Comparison of ENCODE assay signal across 8 cellular contexts in genomic region chr9:127423591-127423933, GRCh38. TPM values are rescaled to one million over a fixed set of nuclear protein-coding genes. Genes with fewer than 3 reads are reported as not detected.
DNase-seq lines count a peak whose midpoint lies in the region; ATAC-seq and TF ChIP-seq lines count a peak whose summit lies in the region.

No MANE protein-coding gene starts in this region.

- peak overlapping the region; percentile 85 for H3K18ac ChIP-seq in H9 (ENCODE audit: insufficient read length, low read depth, low read length)

- H3K4me1 Mint-ChIP-seq in H9, result peaks cover 30 to 31% of the 10 kb centered on the region in 2 experiments

- TF ChIP-seq CTCF in H9 (conservative IDR thresholded peaks at IDR 0.05) (no peak), WI38 (IDR thresholded peaks at IDR 0.05; ENCODE audit: low read depth, low read length) (no peak), right atrium auricular region (IDR thresholded peaks at IDR 0.05) (no peak), spleen (IDR thresholded peaks at IDR 0.05 in 8 of 11, conservative IDR thresholded peaks at IDR 0.05 in 3 of 11) (no peak)

- WGBS in H9 (ENCODE audit: extremely low coverage, insufficient read length, low lambda C conversion rate), result no CpG with 5 or more reads among the region's 8 CpGs
- WGBS in spleen, 5 donors, result 0 to 1% (median 0%) methylated on average over 8 of the region's 8 CpGs

- peak overlapping the region; percentile 97 for H3K4me2 ChIP-seq in H9 (ENCODE audit: insufficient read depth, insufficient read length, low read length)

- DNase-seq in H9, result no peak
- DNase-seq in right atrium auricular region (ENCODE audit: low spot score), result no peak
- no peak for DNase-seq in spleen
- no peak for DNase-seq in NCI-H1436 (lab: John Stamatoyannopoulos, UW)
- DNase-seq in NCI-H345 (lab: John Stamatoyannopoulos, UW), result no peak
- DNase-seq in mucosa of gallbladder (ENCODE audit: low spot score), result no peak

- no peak overlapping the region for H2BK15ac ChIP-seq in H9 (ENCODE audit: low read depth, low read length)

- no peak overlapping the region for H2BK12ac ChIP-seq in H9 (ENCODE audit: insufficient read length, low read depth, low read length)

- H4K5ac ChIP-seq in H9 (ENCODE audit: insufficient read length, low read depth, low read length), result no peak overlapping the region

- H2AFZ ChIP-seq in H9 (ENCODE audit: low read length), result peak overlapping the region; percentile 50

- no peak for TF ChIP-seq POLR2A in spleen (IDR thresholded peaks at IDR 0.05)

- no peaks in the 10 kb centered on the region; the same call in 1 of the 2 replicates for H3K4me1 ChIP-seq in H9 (ENCODE audit: insufficient read depth, low read length)
- peaks cover 0 to 32% of the 10 kb centered on the region in 2 donors for H3K4me1 ChIP-seq in right atrium auricular region
- peaks cover 21 to 69% (median 47%) of the 10 kb centered on the region in 6 donors for H3K4me1 ChIP-seq in spleen

- H3K79me1 ChIP-seq in H9 (ENCODE audit: insufficient read depth, low read depth, low read length, poor library complexity, severe bottlenecking), result peaks cover 3% of the 10 kb centered on the region

- no peak overlapping the region for H3K27ac ChIP-seq in H9 (ENCODE audit: insufficient read length, low read depth, low read length)
- peak overlapping the region; percentile 86 to 88 for H3K27ac ChIP-seq in right atrium auricular region
- peak overlapping the region; percentile 83 to 92 (median 88) for H3K27ac ChIP-seq in spleen

- no peak overlapping the region for H2BK120ac ChIP-seq in H9 (ENCODE audit: low read depth, low read length, poor library complexity, severe bottlenecking)

- peak overlapping the region; percentile 97 to 100 (median 100) for H3K27ac Mint-ChIP-seq in H9

- no peak overlapping the region for H3K23ac ChIP-seq in H9 (ENCODE audit: insufficient read length, low read depth, low read length)

- peaks cover 3 to 14% (median 11%) of the 10 kb centered on the region in 3 experiments; a peak in 6 of 7 replicates for H3K36me3 Mint-ChIP-seq in H9 (ENCODE audit: insufficient read depth in 1 of 3, low read depth in 3 of 3)

- no peaks in the 10 kb centered on the region for H3K9me3 Mint-ChIP-seq in H9

- no peaks in the 10 kb centered on the region for H3K27me3 ChIP-seq in H9 (ENCODE audit: insufficient read depth, low read length)
- H3K27me3 ChIP-seq in right atrium auricular region, result no peaks in the 10 kb centered on the region
- no peaks in the 10 kb centered on the region for H3K27me3 ChIP-seq in spleen (replicated peaks in 1 of 7)

- H3K79me2 ChIP-seq in H9 (ENCODE audit: insufficient read depth, low read length), result peaks cover 8% of the 10 kb centered on the region; the same call in 1 of the 2 replicates

- no peaks in the 10 kb centered on the region for H4K20me1 ChIP-seq in H9 (ENCODE audit: control insufficient read depth, insufficient read depth, insufficient read length)

- H2BK20ac ChIP-seq in H9 (ENCODE audit: low read depth, low read length, poor library complexity, severe bottlenecking), result no peak overlapping the region

- H3K23me2 ChIP-seq in H9 (ENCODE audit: insufficient read length, low read depth, low read length, poor library complexity, severe bottlenecking), result peaks cover 12% of the 10 kb centered on the region

- H2AK5ac ChIP-seq in H9 (ENCODE audit: insufficient read length, low read length), result no peak overlapping the region

- intact Hi-C loops in spleen (cut with DNase I; ENCODE audit: low total_unique reads), result no loop called here

- H3K9ac ChIP-seq in H9 (ENCODE audit: extremely low read depth, insufficient read length, low read length), result peak overlapping the region; percentile 60

- H3K36me3 ChIP-seq in right atrium auricular region (peaks cover 2% of the 10 kb centered on the region), spleen (peaks cover 0 to 10% (median 4%) of the 10 kb centered on the region in 6 donors)

- H3K4me3 Mint-ChIP-seq in H9, result peak overlapping the region; percentile 96 to 97

- no peak overlapping the region for H3K56ac ChIP-seq in H9 (ENCODE audit: insufficient read length, low read depth, low read length)

- no peak overlapping the region for H2BK5ac ChIP-seq in H9 (ENCODE audit: insufficient read length, low read length)

- H3K4me3 ChIP-seq in WI38 (ENCODE audit: low read depth, low read length) (peak overlapping the region; percentile 80), right atrium auricular region (peak overlapping the region; percentile 73 to 89), spleen (peak overlapping the region; percentile 77 to 96 (median 92))

- peak overlapping the region; percentile 68; the same call in 1 of the 2 replicates for H3K14ac ChIP-seq in H9 (ENCODE audit: insufficient read depth, low read length)

- no peaks in the 10 kb centered on the region for H3K27me3 Mint-ChIP-seq in H9 (ENCODE audit: low read depth)

- no peak overlapping the region for H4K91ac ChIP-seq in H9 (ENCODE audit: insufficient read length, low read depth, low read length)

- no peak overlapping the region for H3T11ph ChIP-seq in H9 (ENCODE audit: low read length)

- no peak overlapping the region for H4K8ac ChIP-seq in H9 (replicated peaks; ENCODE audit: insufficient read length, low read depth, low read length)

- no peaks in the 10 kb centered on the region for H3K9me3 ChIP-seq in H9 (ENCODE audit: control insufficient read depth, low read depth, low read length)
- no peaks in the 10 kb centered on the region for H3K9me3 ChIP-seq in right atrium auricular region
- H3K9me3 ChIP-seq in spleen, result no peaks in the 10 kb centered on the region

- ATAC-seq in HG02588 (IDR thresholded peaks at IDR 0.05; ENCODE audit: unreplicated experiment), result no peak

- H3K4ac ChIP-seq in H9 (ENCODE audit: low read depth, low read length), result no peak overlapping the region

RNA-seq across cellular contexts. Expression of gene ZNF79, which starts 0.6 kb away (rescaled TPM):
- total RNA-seq in H9 (2021) (11.5 TPM in 2 replicates), right atrium auricular region (1 to 10 TPM; 5.7 TPM), spleen (10 to 100 TPM; 10.4 to 14.7 (median 12.7) TPM), mucosa of gallbladder (7.6 TPM)
- polyA plus RNA-seq in spleen, result 1 to 10 TPM; 2.3 to 4.1 (median 3.8) TPM

RNA-seq across cellular contexts. Expression of gene SLC2A8, which starts 26.6 kb away (rescaled TPM):
- 38.3 and 38.4 TPM in 2 replicates for total RNA-seq in H9 (2021)
- 10 to 100 TPM; 19.2 to 19.8 TPM for total RNA-seq in right atrium auricular region
- 10 to 100 TPM; 16.8 to 32.0 (median 23.0) TPM for total RNA-seq in spleen
- 10 to 100 TPM; 10.0 to 18.3 (median 14.5) TPM for polyA plus RNA-seq in spleen
- total RNA-seq in mucosa of gallbladder, result 25.0 TPM

RNA-seq across cellular contexts. Expression of gene RPL12, which starts 27.6 kb away (rescaled TPM):
- total RNA-seq in H9 (2021), result 1,710 and 1,711 TPM in 2 replicates
- total RNA-seq in right atrium auricular region, result 1,000 to 10,000 TPM in 1 of 2 donors, 100 to 1,000 TPM in 1; 623 to 1,266 TPM
- 1,000 to 10,000 TPM; 1,013 to 2,248 (median 1,247) TPM for total RNA-seq in spleen
- 1,000 to 10,000 TPM; 5,054 to 9,017 (median 7,616) TPM for polyA plus RNA-seq in spleen
- 764 TPM for total RNA-seq in mucosa of gallbladder

RNA-seq across cellular contexts. Expression of gene LRSAM1, which starts 27.7 kb away (rescaled TPM):
- total RNA-seq in H9 (2021) (15.0 and 16.2 TPM in 2 replicates), right atrium auricular region (10 to 100 TPM; 12.0 to 23.1 TPM), spleen (10 to 100 TPM; 18.3 to 29.7 (median 24.5) TPM), mucosa of gallbladder (30.1 TPM)
- polyA plus RNA-seq in spleen, result 10 to 100 TPM; 13.5 to 32.1 (median 26.0) TPM
